Comparison of ENCODE assay signal across 23 cellular contexts in the genomic region with DNA sequence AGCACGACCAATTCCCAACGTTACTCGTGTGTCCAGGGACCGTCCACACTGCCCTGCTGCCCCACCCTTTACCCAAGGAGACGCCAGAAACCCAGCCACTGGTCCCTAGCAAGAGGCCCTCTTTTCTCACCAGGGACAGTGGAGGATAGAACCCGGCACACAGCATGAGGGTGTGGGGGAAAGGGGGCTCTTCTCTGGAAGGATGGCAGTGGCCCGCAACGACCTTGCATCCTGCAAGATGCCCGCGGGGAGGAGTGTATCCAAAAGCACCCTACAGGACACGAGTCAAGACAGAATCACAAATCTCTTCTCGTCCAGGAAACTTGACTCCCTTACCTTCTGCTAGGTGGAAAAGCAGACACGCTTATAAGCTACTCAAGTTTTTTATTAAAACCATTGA.
A peak's percentile ranks its signal among the peaks of the same experiment; 100 is the strongest.
DNase-seq lines count a peak whose midpoint lies in the region; ATAC-seq and TF ChIP-seq lines count a peak whose summit lies in the region.
"Had no signal": no experiment of that assay in that cellular context is flagged by ENCODE, and none has a peak within 500 bp of the region (broad histone marks: within the 10 kb centered on the region; RNA-seq: fewer than 3 reads in every experiment).

No MANE protein-coding gene starts in this region.

- H3K4me1 ChIP-seq in CD8-positive, alpha-beta T cell (ENCODE audit: insufficient read depth, low read length) = peaks cover 62% of the 10 kb centered on the region
- H3K4me1 ChIP-seq in sigmoid colon (peaks cover 0 to 54% (median 53%) of the 10 kb centered on the region in 4 donors), testis (peaks cover 21% of the 10 kb centered on the region)

- no peak overlapping the region for H3K4me3 ChIP-seq in CD8-positive, alpha-beta T cell (ENCODE audit: low read depth, low read length)
- H3K4me3 ChIP-seq in sigmoid colon = no peak overlapping the region
- H3K4me3 ChIP-seq in testis = no peak overlapping the region
- H3K4me3 ChIP-seq: ovary had no signal

- intact Hi-C loops in CD8-positive, alpha-beta T cell (cut with DNase I, micrococcal nuclease) = no loop called here
- intact Hi-C loops in sigmoid colon (cut with DNase I) = no loop called here
- intact Hi-C loops in testis (cut with DNase I; ENCODE audit: low total_unique reads) = no loop called here

- no peak for TF ChIP-seq EP300 in sigmoid colon (IDR thresholded peaks at IDR 0.05)

- no peak overlapping the region for H3K27ac ChIP-seq in CD8-positive, alpha-beta T cell (ENCODE audit: low read depth, low read length)
- H3K27ac ChIP-seq in sigmoid colon (no peak overlapping the region), testis (no peak overlapping the region)
- H3K27ac ChIP-seq: ovary had no signal

- POLR2A ChIA-PET in CD8-positive, alpha-beta T cell (lab: Charles Lee) = interaction anchor here (0.9 kb wide), 1 partner anchor 9 kb away, joined by 3 read pairs; no protein-coding TSS in a partner anchor

- TF ChIP-seq CTCF in CD8-positive, alpha-beta T cell (IDR thresholded peaks at IDR 0.05) = no peak
- TF ChIP-seq CTCF in sigmoid colon (IDR thresholded peaks at IDR 0.05) = no peak
- TF ChIP-seq CTCF in testis (IDR thresholded peaks at IDR 0.05) = no peak

- no peak for ATAC-seq in CD8-positive, alpha-beta T cell
- no peak for ATAC-seq in effector memory CD8-positive, alpha-beta T cell (replicated peaks)
- no peak for ATAC-seq in HG03039 (IDR thresholded peaks at IDR 0.05; ENCODE audit: unreplicated experiment)
- ATAC-seq: SK-N-SH treated with all-trans-retinoic acid at 6 μM for 48 hours had no signal

- peaks cover 74% of the 10 kb centered on the region for H3K4me1 Mint-ChIP-seq in activated naive CD4-positive, alpha-beta T cell treated with anti-CD3 and anti-CD28 coated beads, Interleukin-2, amount 50 U/mL, for 24 hours
- peaks cover 80% of the 10 kb centered on the region for H3K4me1 Mint-ChIP-seq in CD8-positive, alpha-beta T cell (ENCODE audit: low read depth)
- H3K4me1 Mint-ChIP-seq in effector memory CD8-positive, alpha-beta T cell (ENCODE audit: low read depth in 2 of 2) = peaks cover 66 to 69% of the 10 kb centered on the region in 2 donors

- H3K9me3 Mint-ChIP-seq in activated naive CD4-positive, alpha-beta T cell treated with anti-CD3 and anti-CD28 coated beads, Interleukin-2, amount 50 U/mL, for 24 hours = no peaks in the 10 kb centered on the region
- peaks cover 3% of the 10 kb centered on the region for H3K9me3 Mint-ChIP-seq in CD8-positive, alpha-beta T cell
- peaks cover 0 to 8% of the 10 kb centered on the region in 2 donors for H3K9me3 Mint-ChIP-seq in effector memory CD8-positive, alpha-beta T cell
- H3K9me3 Mint-ChIP-seq: IgD-negative memory B cell had no signal

- H3K36me3 Mint-ChIP-seq in activated naive CD4-positive, alpha-beta T cell treated with anti-CD3 and anti-CD28 coated beads, Interleukin-2, amount 50 U/mL, for 24 hours = peaks cover 6% of the 10 kb centered on the region
- H3K36me3 Mint-ChIP-seq in CD8-positive, alpha-beta T cell = peaks cover 30% of the 10 kb centered on the region
- peaks cover 49% of the 10 kb centered on the region for H3K36me3 Mint-ChIP-seq in effector memory CD8-positive, alpha-beta T cell (ENCODE audit: insufficient read depth)

- CTCF ChIA-PET in CD8-positive, alpha-beta T cell (lab: Charles Lee) = interaction anchor here (0.7 kb wide), 1 partner anchor 100 kb away, joined by 4 read pairs; no protein-coding TSS in a partner anchor

- no peaks in the 10 kb centered on the region for H3K36me3 ChIP-seq in CD8-positive, alpha-beta T cell (ENCODE audit: insufficient read depth, low read length)
- no peaks in the 10 kb centered on the region for H3K36me3 ChIP-seq in sigmoid colon
- no peaks in the 10 kb centered on the region for H3K36me3 ChIP-seq in testis (ENCODE audit: low read depth, missing control alignments)
- H3K36me3 ChIP-seq: ovary had no signal

- no peaks in the 10 kb centered on the region for H3K9me3 ChIP-seq in CD8-positive, alpha-beta T cell (ENCODE audit: low read length)
- H3K9me3 ChIP-seq in sigmoid colon = no peaks in the 10 kb centered on the region
- no peaks in the 10 kb centered on the region for H3K9me3 ChIP-seq in testis
- H3K9me3 ChIP-seq: ovary had no signal

- no peak for TF ChIP-seq POLR2A in sigmoid colon (IDR thresholded peaks at IDR 0.05)
- TF ChIP-seq POLR2A in testis (IDR thresholded peaks at IDR 0.05) = no peak

- WGBS in sigmoid colon, 2 donors = 82 to 83% methylated on average over 13 of the region's 13 CpGs
- WGBS in testis, 2 donors = 74 to 78% methylated on average over 11 to 13 of the region's 13 CpGs

- H3K27me3 Mint-ChIP-seq in activated naive CD4-positive, alpha-beta T cell treated with anti-CD3 and anti-CD28 coated beads, Interleukin-2, amount 50 U/mL, for 24 hours = no peaks in the 10 kb centered on the region
- no peaks in the 10 kb centered on the region for H3K27me3 Mint-ChIP-seq in CD8-positive, alpha-beta T cell (ENCODE audit: low read depth)
- H3K27me3 Mint-ChIP-seq in effector memory CD8-positive, alpha-beta T cell = no peaks in the 10 kb centered on the region
- H3K27me3 Mint-ChIP-seq: IgD-negative memory B cell, memory B cell had no signal

- H3K4me3 Mint-ChIP-seq in activated naive CD4-positive, alpha-beta T cell treated with anti-CD3 and anti-CD28 coated beads, Interleukin-2, amount 50 U/mL, for 24 hours = peak overlapping the region; percentile 15
- H3K4me3 Mint-ChIP-seq in CD8-positive, alpha-beta T cell = no peak overlapping the region
- H3K4me3 Mint-ChIP-seq in effector memory CD8-positive, alpha-beta T cell = peak overlapping the region in 1 of 2 donors; percentile 12

- DNase-seq in activated naive CD4-positive, alpha-beta T cell treated with anti-CD3 and anti-CD28 coated beads, Interleukin-2, amount 50 U/mL, for 16 hours = no peak
- no peak for DNase-seq in CD8-positive, alpha-beta T cell
- DNase-seq in effector memory CD8-positive, alpha-beta T cell = no peak
- DNase-seq in sigmoid colon (peak; percentile 51), testis (no peak)
- DNase-seq: activated CD4-positive, alpha-beta T cell treated with anti-CD3 and anti-CD28 coated beads, Interleukin-2, amount 50 U/mL, for 4 hours; aorta; caudate nucleus; GF-D8; NCI-H1092 treated with DMSO at 0.1 percent for 48 hours; NCI-H1930; NCI-H226; OCI-M1; ovary; retina; stimulated activated CD4-positive, alpha-beta T cell treated with anti-CD3 and anti-CD28 coated beads, Interleukin-2, amount 100 ng/mL, for 48 hours; stimulated activated naive CD4-positive, alpha-beta T cell treated with Interleukin-2 at 50 U/mL for 16 hours; T-helper 9 cell had no signal

- H3K27ac Mint-ChIP-seq in activated naive CD4-positive, alpha-beta T cell treated with anti-CD3 and anti-CD28 coated beads, Interleukin-2, amount 50 U/mL, for 24 hours = peak overlapping the region; percentile 23
- peak overlapping the region; percentile 80 for H3K27ac Mint-ChIP-seq in CD8-positive, alpha-beta T cell
- peak overlapping the region; percentile 35 to 85 for H3K27ac Mint-ChIP-seq in effector memory CD8-positive, alpha-beta T cell
- H3K27ac Mint-ChIP-seq: memory B cell had no signal

- H3K27me3 ChIP-seq in CD8-positive, alpha-beta T cell (ENCODE audit: insufficient read depth, low read length) = no peaks in the 10 kb centered on the region
- H3K27me3 ChIP-seq in sigmoid colon = no peaks in the 10 kb centered on the region
- H3K27me3 ChIP-seq in testis = no peaks in the 10 kb centered on the region
- H3K27me3 ChIP-seq: ovary had no signal

Comparison
In these comparisons a context has a peak if more than half of its experiments do, and no peak if none do; other contexts are left out.
1. H3K27ac Mint-ChIP-seq: peak in every context shown above with its lines; median percentile 80 in CD8-positive, alpha-beta T cell; 60 in effector memory CD8-positive, alpha-beta T cell; 23 in activated naive CD4-positive, alpha-beta T cell treated with anti-CD3 and anti-CD28 coated beads, Interleukin-2, amount 50 U/mL, for 24 hours.